1 cellular context compared by ENCODE assay signal in the genomic region with DNA sequence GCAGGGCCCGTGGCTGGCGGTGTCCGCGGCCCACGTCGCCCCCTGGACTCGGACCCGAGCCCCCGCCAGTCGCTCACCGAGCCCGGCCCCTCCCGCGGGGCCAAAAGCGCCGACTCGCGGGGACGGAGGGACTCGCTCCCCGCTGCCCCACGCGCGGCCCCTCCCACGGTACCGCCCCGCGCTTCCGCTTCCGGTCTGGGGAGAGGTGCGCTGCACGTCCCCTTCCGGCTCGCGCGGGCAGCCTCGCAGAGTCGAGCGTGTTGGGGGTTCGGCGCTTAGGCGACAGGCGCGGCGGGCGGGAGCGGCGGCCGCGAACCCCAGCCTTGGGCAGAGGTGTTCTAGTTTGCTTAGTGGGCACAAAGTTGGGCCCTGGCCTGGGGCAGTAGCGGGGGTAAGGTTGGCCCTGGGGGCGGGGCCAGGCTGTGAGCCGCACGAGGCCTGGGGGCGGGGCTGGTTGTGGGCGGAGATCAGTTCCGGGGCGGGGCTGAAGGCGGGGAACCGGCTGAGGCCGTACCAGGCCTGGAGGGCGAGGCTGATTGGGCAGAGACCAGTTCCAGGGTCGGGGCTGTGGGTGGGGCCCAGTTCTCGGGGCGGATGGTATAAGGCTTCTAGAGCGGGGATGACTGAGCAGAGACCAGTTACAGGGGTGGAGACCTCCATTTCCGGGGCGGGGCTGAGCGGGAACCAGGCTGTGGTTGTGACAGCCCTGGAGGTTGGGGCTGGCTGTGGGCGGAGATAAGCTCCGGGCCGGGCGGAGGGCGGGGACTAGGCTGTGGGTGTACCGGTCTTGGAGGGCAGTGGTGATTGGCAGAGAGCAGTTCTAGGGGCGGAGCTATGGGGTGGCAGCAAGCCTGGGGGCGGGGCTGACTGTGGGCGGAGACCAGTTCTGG.
A peak's percentile ranks its signal among the peaks of the same experiment; 100 is the strongest.
TF ChIP-seq lines count a peak whose summit lies in the region.

Gene MBD3L1 (plus strand): TSS at position 246 of the 890 bp plus-strand sequence. CDS start 10,302 bp downstream, outside the sequence.
Gene ZNF558 (minus strand): TSS at position 173 of the 890 bp plus-strand sequence. CDS start 9,645 bp downstream, outside the sequence.

TF ChIP-seq in K562, 482 proteins besides CTCF, POLR2A, EP300 and RAD21 (continued from another document and continues in another):
- TF ChIP-seq, protein P1, sequence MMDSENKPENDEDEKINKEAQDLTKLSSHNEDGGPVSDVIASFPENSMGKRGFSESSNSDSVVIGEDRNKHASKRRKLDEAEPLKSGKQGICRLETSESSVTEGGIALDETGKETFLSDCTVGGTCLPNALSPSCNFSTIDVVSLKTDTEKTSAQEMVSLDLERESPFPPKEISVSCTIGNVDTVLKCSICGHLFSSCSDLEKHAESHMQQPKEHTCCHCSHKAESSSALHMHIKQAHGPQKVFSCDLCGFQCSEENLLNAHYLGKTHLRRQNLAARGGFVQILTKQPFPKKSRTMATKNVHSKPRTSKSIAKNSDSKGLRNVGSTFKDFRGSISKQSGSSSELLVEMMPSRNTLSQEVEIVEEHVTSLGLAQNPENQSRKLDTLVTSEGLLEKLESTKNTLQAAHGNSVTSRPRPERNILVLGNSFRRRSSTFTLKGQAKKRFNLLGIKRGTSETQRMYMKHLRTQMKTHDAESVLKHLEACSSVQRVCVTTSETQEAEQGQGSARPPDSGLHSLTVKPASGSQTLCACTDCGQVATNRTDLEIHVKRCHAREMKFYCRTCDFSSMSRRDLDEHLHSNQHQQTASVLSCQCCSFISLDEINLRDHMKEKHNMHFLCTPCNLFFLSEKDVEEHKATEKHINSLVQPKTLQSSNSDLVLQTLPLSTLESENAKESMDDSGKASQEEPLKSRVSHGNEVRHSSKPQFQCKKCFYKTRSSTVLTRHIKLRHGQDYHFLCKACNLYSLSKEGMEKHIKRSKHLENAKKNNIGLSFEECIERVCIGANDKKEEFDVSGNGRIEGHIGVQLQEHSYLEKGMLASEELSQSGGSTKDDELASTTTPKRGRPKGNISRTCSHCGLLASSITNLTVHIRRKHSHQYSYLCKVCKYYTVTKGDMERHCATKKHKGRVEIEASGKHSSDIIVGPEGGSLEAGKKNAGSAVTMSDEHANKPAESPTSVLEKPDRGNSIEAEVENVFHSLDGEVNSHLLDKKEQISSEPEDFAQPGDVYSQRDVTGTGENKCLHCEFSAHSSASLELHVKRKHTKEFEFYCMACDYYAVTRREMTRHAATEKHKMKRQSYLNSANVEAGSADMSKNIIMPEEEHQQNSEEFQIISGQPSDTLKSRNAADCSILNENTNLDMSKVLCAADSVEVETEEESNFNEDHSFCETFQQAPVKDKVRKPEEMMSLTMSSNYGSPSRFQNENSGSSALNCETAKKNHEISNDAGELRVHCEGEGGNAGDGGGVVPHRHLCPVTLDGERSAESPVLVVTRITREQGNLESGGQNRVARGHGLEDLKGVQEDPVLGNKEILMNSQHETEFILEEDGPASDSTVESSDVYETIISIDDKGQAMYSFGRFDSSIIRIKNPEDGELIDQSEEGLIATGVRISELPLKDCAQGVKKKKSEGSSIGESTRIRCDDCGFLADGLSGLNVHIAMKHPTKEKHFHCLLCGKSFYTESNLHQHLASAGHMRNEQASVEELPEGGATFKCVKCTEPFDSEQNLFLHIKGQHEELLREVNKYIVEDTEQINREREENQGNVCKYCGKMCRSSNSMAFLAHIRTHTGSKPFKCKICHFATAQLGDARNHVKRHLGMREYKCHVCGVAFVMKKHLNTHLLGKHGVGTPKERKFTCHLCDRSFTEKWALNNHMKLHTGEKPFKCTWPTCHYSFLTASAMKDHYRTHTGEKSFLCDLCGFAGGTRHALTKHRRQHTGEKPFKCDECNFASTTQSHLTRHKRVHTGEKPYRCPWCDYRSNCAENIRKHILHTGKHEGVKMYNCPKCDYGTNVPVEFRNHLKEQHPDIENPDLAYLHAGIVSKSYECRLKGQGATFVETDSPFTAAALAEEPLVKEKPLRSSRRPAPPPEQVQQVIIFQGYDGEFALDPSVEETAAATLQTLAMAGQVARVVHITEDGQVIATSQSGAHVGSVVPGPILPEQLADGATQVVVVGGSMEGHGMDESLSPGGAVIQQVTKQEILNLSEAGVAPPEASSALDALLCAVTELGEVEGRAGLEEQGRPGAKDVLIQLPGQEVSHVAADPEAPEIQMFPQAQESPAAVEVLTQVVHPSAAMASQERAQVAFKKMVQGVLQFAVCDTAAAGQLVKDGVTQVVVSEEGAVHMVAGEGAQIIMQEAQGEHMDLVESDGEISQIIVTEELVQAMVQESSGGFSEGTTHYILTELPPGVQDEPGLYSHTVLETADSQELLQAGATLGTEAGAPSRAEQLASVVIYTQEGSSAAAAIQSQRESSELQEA (IDR thresholded peaks at IDR 0.05; ENCODE audit: low read depth), result no peak
- TF ChIP-seq ZNF41 (CRISPR knock-in tag; conservative IDR thresholded peaks at IDR 0.05) (no peak), MAZ (CRISPR knock-in tag; conservative IDR thresholded peaks at IDR 0.05 in 1 of 2, IDR thresholded peaks at IDR 0.05 in 1 of 2) (peak; percentile 97 to 99), HDGF (IDR thresholded peaks at IDR 0.05) (peak; percentile 74; the same call in 1 of the 2 replicates), PHB2 (IDR thresholded peaks at IDR 0.05; ENCODE audit: low read depth) (no peak), KLF13 (tag; IDR thresholded peaks at IDR 0.05; ENCODE audit: borderline replicate concordance, low read depth) (peak; percentile 79; the same call in 1 of the 2 replicates), PHF21A (IDR thresholded peaks at IDR 0.05; ENCODE audit: borderline replicate concordance, low read depth) (peak; percentile 62; the same call in 1 of the 2 replicates), SMAD4 (CRISPR knock-in tag; conservative IDR thresholded peaks at IDR 0.05) (peak; percentile 42; the same call in 1 of the 2 replicates), RBFOX2 (IDR thresholded peaks at IDR 0.05; ENCODE audit: low read depth, low read length) (peak; percentile 98), ZNF583 (CRISPR knock-in tag; IDR thresholded peaks at IDR 0.05) (no peak), OTX1 (CRISPR knock-in tag; IDR thresholded peaks at IDR 0.05) (no peak), TBL1XR1 (IDR thresholded peaks at IDR 0.05; ENCODE audit: low read length in 2 of 2) (0 out of 4 replicates have a peak, but pooled peaks of 1 of the 2 experiments have one; percentile 6), POLR2B (IDR thresholded peaks at IDR 0.05; ENCODE audit: low read depth, partially characterized antibody) (peak; percentile 83), FOXK1 (CRISPR knock-in tag; IDR thresholded peaks at IDR 0.05; ENCODE audit: borderline replicate concordance) (0 out of 2 replicates have a peak, but pooled peaks have one; percentile 75), CREM (IDR thresholded peaks at IDR 0.05; ENCODE audit: low read depth) (peak; percentile 62), GABPA (tag; conservative IDR thresholded peaks at IDR 0.05; ENCODE audit: low read depth) (peak; percentile 99), DIDO1 (tag; IDR thresholded peaks at IDR 0.05; ENCODE audit: low read depth) (0 out of 2 replicates have a peak, but pooled peaks have one; percentile 58), CXXC5 (CRISPR knock-in tag; IDR thresholded peaks at IDR 0.05) (peak; percentile 94), GTF2E2 (tag; IDR thresholded peaks at IDR 0.05) (peak; percentile 86), MIER1 (IDR thresholded peaks at IDR 0.05; ENCODE audit: low read depth) (no peak), JUND (IDR thresholded peaks at IDR 0.05; ENCODE audit: borderline replicate concordance, low read depth, low read length) (peak; percentile 33; the same call in 1 of the 2 replicates), JUND (tag; IDR thresholded peaks at IDR 0.05; ENCODE audit: borderline replicate concordance, low read depth, low read length) (no peak), RBM22 (IDR thresholded peaks at IDR 0.05; ENCODE audit: low read depth, low read length, poor library complexity, severe bottlenecking) (peak; percentile 79), HMBOX1 (IDR thresholded peaks at IDR 0.05) (0 out of 2 replicates have a peak, but pooled peaks have one; percentile 25), ZNF639 (CRISPR knock-in tag; conservative IDR thresholded peaks at IDR 0.05 in 1 of 2, IDR thresholded peaks at IDR 0.05 in 1 of 2) (peak in 1 of 2 experiments; percentile 61; a peak in 1 of 4 replicates), HCFC1 (IDR thresholded peaks at IDR 0.05; ENCODE audit: low read depth, low read length) (peak; percentile 60), SMC3 (conservative IDR thresholded peaks at IDR 0.05; ENCODE audit: insufficient read depth, low read depth, low read length) (0 out of 2 replicates have a peak, but pooled peaks have one; percentile 4), ZNF263 (CRISPR knock-in tag; IDR thresholded peaks at IDR 0.05; ENCODE audit: borderline replicate concordance) (peak; percentile 34; the same call in 1 of the 2 replicates), CBFA2T3 (IDR thresholded peaks at IDR 0.05) (0 out of 2 replicates have a peak, but pooled peaks have one; percentile 8), POLR3A (IDR thresholded peaks at IDR 0.05; ENCODE audit: borderline replicate concordance, extremely low read depth, insufficient read depth, insufficient read length) (no peak), NEUROD1 (IDR thresholded peaks at IDR 0.05; ENCODE audit: borderline replicate concordance, low read depth, low read length, partially characterized antibody) (peak; percentile 62)
- TF ChIP-seq, protein P2, sequence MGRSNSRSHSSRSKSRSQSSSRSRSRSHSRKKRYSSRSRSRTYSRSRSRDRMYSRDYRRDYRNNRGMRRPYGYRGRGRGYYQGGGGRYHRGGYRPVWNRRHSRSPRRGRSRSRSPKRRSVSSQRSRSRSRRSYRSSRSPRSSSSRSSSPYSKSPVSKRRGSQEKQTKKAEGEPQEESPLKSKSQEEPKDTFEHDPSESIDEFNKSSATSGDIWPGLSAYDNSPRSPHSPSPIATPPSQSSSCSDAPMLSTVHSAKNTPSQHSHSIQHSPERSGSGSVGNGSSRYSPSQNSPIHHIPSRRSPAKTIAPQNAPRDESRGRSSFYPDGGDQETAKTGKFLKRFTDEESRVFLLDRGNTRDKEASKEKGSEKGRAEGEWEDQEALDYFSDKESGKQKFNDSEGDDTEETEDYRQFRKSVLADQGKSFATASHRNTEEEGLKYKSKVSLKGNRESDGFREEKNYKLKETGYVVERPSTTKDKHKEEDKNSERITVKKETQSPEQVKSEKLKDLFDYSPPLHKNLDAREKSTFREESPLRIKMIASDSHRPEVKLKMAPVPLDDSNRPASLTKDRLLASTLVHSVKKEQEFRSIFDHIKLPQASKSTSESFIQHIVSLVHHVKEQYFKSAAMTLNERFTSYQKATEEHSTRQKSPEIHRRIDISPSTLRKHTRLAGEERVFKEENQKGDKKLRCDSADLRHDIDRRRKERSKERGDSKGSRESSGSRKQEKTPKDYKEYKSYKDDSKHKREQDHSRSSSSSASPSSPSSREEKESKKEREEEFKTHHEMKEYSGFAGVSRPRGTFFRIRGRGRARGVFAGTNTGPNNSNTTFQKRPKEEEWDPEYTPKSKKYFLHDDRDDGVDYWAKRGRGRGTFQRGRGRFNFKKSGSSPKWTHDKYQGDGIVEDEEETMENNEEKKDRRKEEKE (IDR thresholded peaks at IDR 0.05; ENCODE audit: borderline replicate concordance in 1 of 2, control insufficient read depth in 1 of 2, low read depth in 2 of 2, low read length in 1 of 2), result no peak
- TF ChIP-seq, protein P3, sequence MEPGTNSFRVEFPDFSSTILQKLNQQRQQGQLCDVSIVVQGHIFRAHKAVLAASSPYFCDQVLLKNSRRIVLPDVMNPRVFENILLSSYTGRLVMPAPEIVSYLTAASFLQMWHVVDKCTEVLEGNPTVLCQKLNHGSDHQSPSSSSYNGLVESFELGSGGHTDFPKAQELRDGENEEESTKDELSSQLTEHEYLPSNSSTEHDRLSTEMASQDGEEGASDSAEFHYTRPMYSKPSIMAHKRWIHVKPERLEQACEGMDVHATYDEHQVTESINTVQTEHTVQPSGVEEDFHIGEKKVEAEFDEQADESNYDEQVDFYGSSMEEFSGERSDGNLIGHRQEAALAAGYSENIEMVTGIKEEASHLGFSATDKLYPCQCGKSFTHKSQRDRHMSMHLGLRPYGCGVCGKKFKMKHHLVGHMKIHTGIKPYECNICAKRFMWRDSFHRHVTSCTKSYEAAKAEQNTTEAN (CRISPR knock-in tag; IDR thresholded peaks at IDR 0.05), result 0 out of 2 replicates have a peak, but pooled peaks have one; percentile 56
- TF ChIP-seq, protein P4, sequence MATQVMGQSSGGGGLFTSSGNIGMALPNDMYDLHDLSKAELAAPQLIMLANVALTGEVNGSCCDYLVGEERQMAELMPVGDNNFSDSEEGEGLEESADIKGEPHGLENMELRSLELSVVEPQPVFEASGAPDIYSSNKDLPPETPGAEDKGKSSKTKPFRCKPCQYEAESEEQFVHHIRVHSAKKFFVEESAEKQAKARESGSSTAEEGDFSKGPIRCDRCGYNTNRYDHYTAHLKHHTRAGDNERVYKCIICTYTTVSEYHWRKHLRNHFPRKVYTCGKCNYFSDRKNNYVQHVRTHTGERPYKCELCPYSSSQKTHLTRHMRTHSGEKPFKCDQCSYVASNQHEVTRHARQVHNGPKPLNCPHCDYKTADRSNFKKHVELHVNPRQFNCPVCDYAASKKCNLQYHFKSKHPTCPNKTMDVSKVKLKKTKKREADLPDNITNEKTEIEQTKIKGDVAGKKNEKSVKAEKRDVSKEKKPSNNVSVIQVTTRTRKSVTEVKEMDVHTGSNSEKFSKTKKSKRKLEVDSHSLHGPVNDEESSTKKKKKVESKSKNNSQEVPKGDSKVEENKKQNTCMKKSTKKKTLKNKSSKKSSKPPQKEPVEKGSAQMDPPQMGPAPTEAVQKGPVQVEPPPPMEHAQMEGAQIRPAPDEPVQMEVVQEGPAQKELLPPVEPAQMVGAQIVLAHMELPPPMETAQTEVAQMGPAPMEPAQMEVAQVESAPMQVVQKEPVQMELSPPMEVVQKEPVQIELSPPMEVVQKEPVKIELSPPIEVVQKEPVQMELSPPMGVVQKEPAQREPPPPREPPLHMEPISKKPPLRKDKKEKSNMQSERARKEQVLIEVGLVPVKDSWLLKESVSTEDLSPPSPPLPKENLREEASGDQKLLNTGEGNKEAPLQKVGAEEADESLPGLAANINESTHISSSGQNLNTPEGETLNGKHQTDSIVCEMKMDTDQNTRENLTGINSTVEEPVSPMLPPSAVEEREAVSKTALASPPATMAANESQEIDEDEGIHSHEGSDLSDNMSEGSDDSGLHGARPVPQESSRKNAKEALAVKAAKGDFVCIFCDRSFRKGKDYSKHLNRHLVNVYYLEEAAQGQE (CRISPR knock-in tag; IDR thresholded peaks at IDR 0.05; ENCODE audit: low read depth), result peak; percentile 38; the same call in 1 of the 2 replicates
- TF ChIP-seq, protein P5, sequence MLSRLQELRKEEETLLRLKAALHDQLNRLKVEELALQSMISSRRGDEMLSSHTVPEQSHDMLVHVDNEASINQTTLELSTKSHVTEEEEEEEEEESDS (CRISPR knock-in tag; IDR thresholded peaks at IDR 0.05), result no peak
